In genomic region chr1:9196129-9197040, GRCh38 we compare ENCODE assay signal across 8 cellular contexts. TPM values are rescaled to one million over a fixed set of nuclear protein-coding genes. Genes with fewer than 3 reads are reported as not detected.
DNase-seq lines count a peak whose midpoint lies in the region; TF ChIP-seq lines count a peak whose summit lies in the region.

No MANE protein-coding gene starts in this region.

- H3K27me3 Mint-ChIP-seq in Caco-2 (ENCODE audit: insufficient read depth, unreplicated experiment) (no peaks in the 10 kb centered on the region), endodermal cell (ENCODE audit: insufficient read depth) (peaks cover 50% of the 10 kb centered on the region)
- H3K27me3 Mint-ChIP-seq in activated CD4-positive, alpha-beta memory T cell treated with anti-CD3 and anti-CD28 coated beads for 36 hours = peaks cover 50% of the 10 kb centered on the region

- H3K4me1 ChIP-seq in Caco-2 (peaks cover 7% of the 10 kb centered on the region; the same call in 1 of the 2 replicates), endodermal cell (ENCODE audit: control insufficient read depth, insufficient read depth, low read length) (no peaks in the 10 kb centered on the region)

- H3K27ac Mint-ChIP-seq in Caco-2 (ENCODE audit: unreplicated experiment) (no peak overlapping the region), endodermal cell (no peak overlapping the region)
- no peak overlapping the region for H3K27ac Mint-ChIP-seq in activated CD4-positive, alpha-beta memory T cell treated with anti-CD3 and anti-CD28 coated beads for 36 hours

- H3K36me3 Mint-ChIP-seq in Caco-2 (ENCODE audit: insufficient read depth, unreplicated experiment) (no peaks in the 10 kb centered on the region), endodermal cell (ENCODE audit: low read depth) (no peaks in the 10 kb centered on the region)
- H3K36me3 Mint-ChIP-seq in activated CD4-positive, alpha-beta memory T cell treated with anti-CD3 and anti-CD28 coated beads for 36 hours = no peaks in the 10 kb centered on the region

- DNase-seq in Caco-2 (peak; percentile 59 to 67), HCEC 1CT (peak; percentile 85), NCI-H345 (lab: John Stamatoyannopoulos, UW) (peak; percentile 67), endodermal cell (peak; percentile 90), middle frontal gyrus (ENCODE audit: extremely low spot score, low spot score) (peak; percentile 66), HuH-7.5 (ENCODE audit: low spot score) (no peak)
- peak; percentile 80 for DNase-seq in activated CD4-positive, alpha-beta memory T cell treated with anti-CD3 and anti-CD28 coated beads for 36 hours
- peak; percentile 42 for DNase-seq in stimulated activated CD8-positive, alpha-beta memory T cell treated with anti-CD3 and anti-CD28 coated beads, Interleukin-4, amount 100 ng/mL, for 24 hours (ENCODE audit: low read depth)

- H3K36me3 ChIP-seq in Caco-2 (ENCODE audit: control insufficient read depth, insufficient read depth, low read length) (no peaks in the 10 kb centered on the region), endodermal cell (ENCODE audit: control insufficient read depth, insufficient read depth, low read length) (no peaks in the 10 kb centered on the region)

- H3K4me3 Mint-ChIP-seq in Caco-2 (ENCODE audit: unreplicated experiment) (no peak overlapping the region), endodermal cell (no peak overlapping the region)
- H3K4me3 Mint-ChIP-seq in activated CD4-positive, alpha-beta memory T cell treated with anti-CD3 and anti-CD28 coated beads for 36 hours = no peak overlapping the region

- peak; percentile 72 to 80 for TF ChIP-seq CTCF in Caco-2 (IDR thresholded peaks at IDR 0.05; ENCODE audit: insufficient read depth in 1 of 2, low read depth in 1 of 2, low read length in 1 of 2, severe bottlenecking in 1 of 2, unreplicated experiment in 1 of 2)
- TF ChIP-seq CTCF in endodermal cell (conservative IDR thresholded peaks at IDR 0.05) = peak; percentile 82

- no peak overlapping the region for H3K27ac ChIP-seq in endodermal cell (ENCODE audit: low read depth, low read length)

- H3K9ac ChIP-seq in endodermal cell (ENCODE audit: extremely low read depth, low read length, poor library complexity, severe bottlenecking) = no peak overlapping the region

- H3K9me3 ChIP-seq in Caco-2 (no peaks in the 10 kb centered on the region), endodermal cell (ENCODE audit: control insufficient read depth, low read length) (no peaks in the 10 kb centered on the region)

- no peaks in the 10 kb centered on the region for H3K27me3 ChIP-seq in Caco-2 (replicated peaks; ENCODE audit: control insufficient read depth, insufficient read depth, low read length)
- H3K27me3 ChIP-seq in endodermal cell (ENCODE audit: control insufficient read depth, insufficient read depth, low read length, poor library complexity, severe bottlenecking) = peaks cover 49% of the 10 kb centered on the region

- CTCF ChIA-PET in Caco-2 (lab: Charles Lee) = interaction anchor here (1.0 to 1.5 kb wide), 4 partner anchors 9 to 85 kb away, joined by 3 to 13 read pairs (median 4); no protein-coding TSS in a partner anchor
- CTCF ChIA-PET in activated CD4-positive, alpha-beta memory T cell treated with anti-CD3 and anti-CD28 coated beads for 36 hours (lab: Charles Lee) = interaction anchor here (0.6 to 3.4 kb wide), 12 partner anchors 14 to 187 kb away, joined by 3 to 40 read pairs (median 4); no protein-coding TSS in a partner anchor

- no peak overlapping the region for H3K4me3 ChIP-seq in Caco-2 (ENCODE audit: low read depth, low read length)
- no peak overlapping the region for H3K4me3 ChIP-seq in endodermal cell (ENCODE audit: low read length)

- H3K9me3 Mint-ChIP-seq in Caco-2 (ENCODE audit: unreplicated experiment) (no peaks in the 10 kb centered on the region), endodermal cell (no peaks in the 10 kb centered on the region)
- no peaks in the 10 kb centered on the region for H3K9me3 Mint-ChIP-seq in activated CD4-positive, alpha-beta memory T cell treated with anti-CD3 and anti-CD28 coated beads for 36 hours

- POLR2A ChIA-PET in Caco-2 (lab: Charles Lee) = no interaction called here
- POLR2A ChIA-PET in activated CD4-positive, alpha-beta memory T cell treated with anti-CD3 and anti-CD28 coated beads for 36 hours (lab: Charles Lee) = interaction anchor here (1.0 kb wide), 1 partner anchor 86 kb away, joined by 4 read pairs; no protein-coding TSS in a partner anchor

- no peaks in the 10 kb centered on the region for H3K4me1 Mint-ChIP-seq in Caco-2 (ENCODE audit: low read depth, unreplicated experiment)
- H3K4me1 Mint-ChIP-seq in activated CD4-positive, alpha-beta memory T cell treated with anti-CD3 and anti-CD28 coated beads for 36 hours (ENCODE audit: low read depth) = peaks cover 16% of the 10 kb centered on the region
- peaks cover 3% of the 10 kb centered on the region for H3K4me1 Mint-ChIP-seq in endodermal cell

- intact Hi-C loops in Caco-2 (cut with micrococcal nuclease; ENCODE audit: unreplicated experiment) = loop anchor here (1.0 kb wide), 3 partner anchors 15 to 86 kb away; no protein-coding TSS in a partner anchor
- intact Hi-C loops in activated CD4-positive, alpha-beta memory T cell treated with anti-CD3 and anti-CD28 coated beads for 36 hours (cut with micrococcal nuclease) = loop anchor here (1.0 to 5.0 kb wide), 5 partner anchors 16 to 86 kb away; partner anchors contain the start of gene H6PD

- 30 to 40% methylated on average over 21 to 31 of the region's 31 CpGs for whole genome bisulfite sequencing in endodermal cell (ENCODE audit: insufficient coverage in 1 of 2, insufficient read length in 1 of 2), 2 experiments

- BruUV-seq in Caco-2 (replicated peaks; lab: Mats Ljungman, UMichigan) = no TSS peak

RNA-seq across cellular contexts. Expression of gene H6PD, which starts 38.2 kb away (rescaled TPM):
- 10.1 and 13.0 TPM in 2 replicates for total RNA-seq in Caco-2 (2022)
- 10 to 100 TPM in 1 of 2 experiments, 1 to 10 TPM in 1; 9.3 to 10.4 TPM for total RNA-seq in activated CD4-positive, alpha-beta memory T cell treated with anti-CD3 and anti-CD28 coated beads for 36 hours
- 10 to 100 TPM; 21.5 to 34.4 TPM for total RNA-seq in endodermal cell
- polyA plus RNA-seq in endodermal cell (2013, experiment 1 of 2) = 14.8 TPM
- polyA plus RNA-seq in endodermal cell (2013, experiment 2 of 2) = 14.2 TPM
